ENCODE assay signal across 1 cellular context in the genomic region with DNA sequence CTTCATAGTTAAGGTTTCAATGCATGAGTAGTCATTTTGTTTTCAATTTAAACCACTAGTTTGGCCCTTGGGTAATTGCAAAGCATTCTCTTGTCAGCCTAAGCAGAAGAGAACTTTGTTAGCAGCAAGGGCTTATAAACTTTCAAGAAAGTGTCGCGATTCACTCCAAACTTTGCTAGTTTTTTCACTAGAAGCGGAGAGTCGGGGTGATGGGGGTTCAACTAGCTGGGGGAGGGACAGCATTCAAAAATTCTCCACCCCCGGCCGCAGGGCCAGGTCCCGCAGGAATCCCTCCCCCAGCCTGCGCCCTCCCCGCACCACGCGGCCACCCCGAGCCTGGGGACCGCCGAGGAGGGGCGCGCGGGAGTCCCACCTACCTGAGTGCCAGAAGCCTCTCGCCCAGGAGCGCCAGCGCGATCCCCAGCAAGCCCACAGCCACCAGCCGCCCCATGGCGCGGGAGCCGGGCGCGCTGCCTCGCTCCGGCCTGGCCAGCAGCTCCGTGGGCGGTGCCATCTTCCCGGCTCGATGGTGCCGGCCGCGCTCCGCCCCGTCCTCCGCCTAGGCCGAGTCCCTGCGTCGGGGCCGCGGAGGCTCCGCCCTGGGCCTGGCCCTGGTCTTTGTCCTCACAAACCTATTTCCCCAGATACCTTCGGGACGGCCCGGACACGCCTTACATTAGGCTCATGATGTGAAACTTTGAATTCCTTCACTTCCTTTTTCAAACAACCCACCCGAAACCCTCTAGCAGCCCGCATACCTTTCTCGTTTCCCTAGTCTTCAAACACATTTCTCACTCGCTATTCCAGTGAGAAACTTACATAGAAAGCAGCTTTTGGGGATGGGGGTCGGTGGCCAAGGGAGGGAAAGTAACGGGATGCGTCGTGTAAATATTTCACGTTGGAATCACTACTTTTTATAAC.
A peak's percentile ranks its signal among the peaks of the same experiment; 100 is the strongest.
TF ChIP-seq lines count a peak whose summit lies in the region.

A gene (minus strand): TSS at position 528 of the 921 bp plus-strand sequence. CDS start 77 bp downstream, at position 451.

TF ChIP-seq in HCT116, 20 proteins besides CTCF, POLR2A, EP300 and RAD21 (continued from another document):
- peak; percentile 91 for TF ChIP-seq ZFX (IDR thresholded peaks at IDR 0.05)
- peak; percentile 9 for TF ChIP-seq TCF7L2 (IDR thresholded peaks at IDR 0.05; ENCODE audit: borderline replicate concordance, extremely low read depth, insufficient read depth, insufficient read length)
- no peak for TF ChIP-seq JUND (IDR thresholded peaks at IDR 0.05)
- TF ChIP-seq POLR2AphosphoS5 (IDR thresholded peaks at IDR 0.05; ENCODE audit: low read depth, low read length): peak; percentile 85
- TF ChIP-seq EZH2phosphoT487 (IDR thresholded peaks at IDR 0.05; ENCODE audit: borderline replicate concordance): no peak
- TF ChIP-seq YY1 (IDR thresholded peaks at IDR 0.05; ENCODE audit: extremely low read depth, insufficient replicate concordance, low read depth, low read length): peak; percentile 83
- TF ChIP-seq, protein P1, sequence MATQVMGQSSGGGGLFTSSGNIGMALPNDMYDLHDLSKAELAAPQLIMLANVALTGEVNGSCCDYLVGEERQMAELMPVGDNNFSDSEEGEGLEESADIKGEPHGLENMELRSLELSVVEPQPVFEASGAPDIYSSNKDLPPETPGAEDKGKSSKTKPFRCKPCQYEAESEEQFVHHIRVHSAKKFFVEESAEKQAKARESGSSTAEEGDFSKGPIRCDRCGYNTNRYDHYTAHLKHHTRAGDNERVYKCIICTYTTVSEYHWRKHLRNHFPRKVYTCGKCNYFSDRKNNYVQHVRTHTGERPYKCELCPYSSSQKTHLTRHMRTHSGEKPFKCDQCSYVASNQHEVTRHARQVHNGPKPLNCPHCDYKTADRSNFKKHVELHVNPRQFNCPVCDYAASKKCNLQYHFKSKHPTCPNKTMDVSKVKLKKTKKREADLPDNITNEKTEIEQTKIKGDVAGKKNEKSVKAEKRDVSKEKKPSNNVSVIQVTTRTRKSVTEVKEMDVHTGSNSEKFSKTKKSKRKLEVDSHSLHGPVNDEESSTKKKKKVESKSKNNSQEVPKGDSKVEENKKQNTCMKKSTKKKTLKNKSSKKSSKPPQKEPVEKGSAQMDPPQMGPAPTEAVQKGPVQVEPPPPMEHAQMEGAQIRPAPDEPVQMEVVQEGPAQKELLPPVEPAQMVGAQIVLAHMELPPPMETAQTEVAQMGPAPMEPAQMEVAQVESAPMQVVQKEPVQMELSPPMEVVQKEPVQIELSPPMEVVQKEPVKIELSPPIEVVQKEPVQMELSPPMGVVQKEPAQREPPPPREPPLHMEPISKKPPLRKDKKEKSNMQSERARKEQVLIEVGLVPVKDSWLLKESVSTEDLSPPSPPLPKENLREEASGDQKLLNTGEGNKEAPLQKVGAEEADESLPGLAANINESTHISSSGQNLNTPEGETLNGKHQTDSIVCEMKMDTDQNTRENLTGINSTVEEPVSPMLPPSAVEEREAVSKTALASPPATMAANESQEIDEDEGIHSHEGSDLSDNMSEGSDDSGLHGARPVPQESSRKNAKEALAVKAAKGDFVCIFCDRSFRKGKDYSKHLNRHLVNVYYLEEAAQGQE (IDR thresholded peaks at IDR 0.05; ENCODE audit: low read depth): no peak
- TF ChIP-seq SIN3A (IDR thresholded peaks at IDR 0.05; ENCODE audit: low read depth): peak; percentile 70
- TF ChIP-seq, protein P2, sequence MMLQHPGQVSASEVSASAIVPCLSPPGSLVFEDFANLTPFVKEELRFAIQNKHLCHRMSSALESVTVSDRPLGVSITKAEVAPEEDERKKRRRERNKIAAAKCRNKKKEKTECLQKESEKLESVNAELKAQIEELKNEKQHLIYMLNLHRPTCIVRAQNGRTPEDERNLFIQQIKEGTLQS (IDR thresholded peaks at IDR 0.05): no peak
- no peak for TF ChIP-seq FOSL1 (IDR thresholded peaks at IDR 0.05; ENCODE audit: low read depth)
